1 cellular context compared by ENCODE assay signal in genomic region chr11:29261831-29262230, GRCh38.
TF ChIP-seq lines count a peak whose summit lies in the region.

No MANE protein-coding gene starts in this region.

TF ChIP-seq in A549, 52 proteins besides CTCF, POLR2A, EP300 and RAD21 (continued from another document):
- TF ChIP-seq REST (IDR thresholded peaks at IDR 0.05) (no peak), KDM1A (IDR thresholded peaks at IDR 0.05; ENCODE audit: low read depth) (no peak), RFX5 (IDR thresholded peaks at IDR 0.05) (no peak), MAFK (IDR thresholded peaks at IDR 0.05; ENCODE audit: partially characterized antibody) (no peak), FOXS1 (CRISPR knock-in tag; IDR thresholded peaks at IDR 0.05) (no peak)
